Comparison of ENCODE assay signal across 16 cellular contexts in the genomic region with DNA sequence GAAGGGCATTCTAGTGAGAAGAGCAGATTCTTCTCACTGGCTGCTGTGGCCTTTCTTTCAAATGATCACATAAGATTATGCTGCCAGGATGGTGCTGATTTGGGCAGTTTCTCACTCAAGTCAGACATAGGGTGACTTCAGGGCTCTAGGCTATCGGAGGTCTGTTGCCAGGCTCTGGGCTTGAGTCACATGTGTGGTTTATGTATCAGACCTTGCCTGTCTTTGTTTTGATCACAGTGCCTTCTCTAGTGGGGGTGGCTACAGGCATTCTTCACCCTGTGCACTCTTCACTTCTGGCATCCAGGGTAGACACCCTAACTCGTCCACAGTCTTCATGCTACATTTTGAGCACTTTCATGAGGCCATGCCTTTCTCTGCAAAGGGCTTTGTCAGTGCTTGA.
"Had no signal": no experiment of that assay in that cellular context is flagged by ENCODE, and none has a peak within 500 bp of the region (broad histone marks: within the 10 kb centered on the region; RNA-seq: fewer than 3 reads in every experiment).

No MANE protein-coding gene starts in this region.

- DNase-seq: activated CD8-positive, alpha-beta memory T cell treated with anti-CD3 and anti-CD28 coated beads, Interleukin-2, amount 50 U/mL, for 4 hours; activated naive CD4-positive, alpha-beta T cell; activated T-cell treated with anti-CD3 and anti-CD28 coated beads, Interleukin-2, amount 50 U/mL, for 24 hours; adrenal gland; cerebellar nuclear complex; heart left ventricle; left cardiac atrium; ovary; stimulated activated CD4-positive, alpha-beta T cell treated with anti-CD3 and anti-CD28 coated beads, Interleukin-4, amount 100 ng/mL, for 4 hours; stimulated activated naive CD8-positive, alpha-beta T cell treated with anti-CD3 and anti-CD28 coated beads, Interleukin-15, amount 100 ng/mL, for 72 hours; uterus had no signal

- H3K36me3 Mint-ChIP-seq: activated naive CD8-positive, alpha-beta T cell; natural killer cell treated with Interleukin-12 subunit alpha and Interleukin-12 subunit beta and Interleukin-15 and Interleukin-18, amount 100 ng/mL, for 72 hours; WTC11 had no signal

- H3K4me3 Mint-ChIP-seq: activated naive CD8-positive, alpha-beta T cell; activated T-cell treated with anti-CD3 and anti-CD28 coated beads, Interleukin-2, amount 50 U/mL, for 24 hours; natural killer cell treated with Interleukin-12 subunit alpha and Interleukin-12 subunit beta and Interleukin-15 and Interleukin-18, amount 100 ng/mL, for 72 hours; stimulated activated naive CD8-positive, alpha-beta T cell treated with anti-CD3 and anti-CD28 coated beads, Interleukin-15, amount 100 ng/mL, for 72 hours; T-helper 2 cell treated with Interferon-gamma antibody and Interleukin-4, amounts not matched to agents 5 μg/mL and 100 μg/mL, for 36 hours; WTC11 had no signal

- ATAC-seq: heart left ventricle; left cardiac atrium; natural killer cell treated with Interleukin-12 subunit alpha and Interleukin-12 subunit beta and Interleukin-15 and Interleukin-18, amount 100 ng/mL, for 72 hours; WTC11 had no signal

- H3K27me3 Mint-ChIP-seq: activated naive CD8-positive, alpha-beta T cell; activated T-cell treated with anti-CD3 and anti-CD28 coated beads, Interleukin-2, amount 50 U/mL, for 24 hours; natural killer cell treated with Interleukin-12 subunit alpha and Interleukin-12 subunit beta and Interleukin-15 and Interleukin-18, amount 100 ng/mL, for 72 hours; stimulated activated naive CD8-positive, alpha-beta T cell treated with anti-CD3 and anti-CD28 coated beads, Interleukin-15, amount 100 ng/mL, for 72 hours had no signal

- H3K27ac Mint-ChIP-seq: activated naive CD8-positive, alpha-beta T cell; activated T-cell treated with anti-CD3 and anti-CD28 coated beads, Interleukin-2, amount 50 U/mL, for 24 hours; activated T-helper 2 cell treated with anti-CD3 and anti-CD28 coated beads, Interferon-gamma antibody, Interleukin-2, Interleukin-4, amounts not matched to agents 10 μg/mL and 5 μg/mL and 100 μg/mL, durations not matched to agents 14 hours and 24 hours and 36 hours; natural killer cell treated with Interleukin-12 subunit alpha and Interleukin-12 subunit beta and Interleukin-15 and Interleukin-18, amount 100 ng/mL, for 72 hours; T-helper 2 cell treated with Interferon-gamma antibody and Interleukin-4, amounts not matched to agents 5 μg/mL and 100 μg/mL, for 36 hours; WTC11 had no signal

- H3K4me1 Mint-ChIP-seq: stimulated activated naive CD8-positive, alpha-beta T cell treated with anti-CD3 and anti-CD28 coated beads, Interleukin-15, amount 100 ng/mL, for 72 hours had no signal

- H3K9me3 Mint-ChIP-seq: activated T-cell treated with anti-CD3 and anti-CD28 coated beads, Interleukin-2, amount 50 U/mL, for 24 hours; activated T-helper 2 cell treated with anti-CD3 and anti-CD28 coated beads, Interferon-gamma antibody, Interleukin-2, Interleukin-4, amounts not matched to agents 10 μg/mL and 5 μg/mL and 100 μg/mL, durations not matched to agents 14 hours and 24 hours and 36 hours; T-helper 2 cell treated with Interferon-gamma antibody and Interleukin-4, amounts not matched to agents 5 μg/mL and 100 μg/mL, for 36 hours had no signal
